4 cellular contexts compared by ENCODE assay signal in the genomic region with DNA sequence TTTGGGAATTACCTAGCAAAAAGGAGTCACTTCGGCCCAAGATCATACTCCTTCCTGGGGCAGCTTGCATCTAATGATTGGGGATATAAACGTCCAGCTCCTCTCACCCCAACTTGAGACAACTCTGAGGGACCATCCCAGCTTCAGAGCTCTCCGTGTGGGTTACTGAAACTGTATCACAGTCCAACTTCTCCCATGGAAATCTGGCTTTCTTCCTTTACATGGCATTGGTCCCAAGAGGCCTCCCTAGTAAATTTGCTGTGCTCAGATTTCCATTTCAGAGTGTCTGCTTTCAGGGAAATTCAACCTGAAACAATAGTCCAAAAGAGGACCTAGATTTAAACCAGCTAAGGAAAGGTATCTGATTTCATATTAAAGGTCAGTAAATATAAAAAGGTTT. TPM values are rescaled to one million over a fixed set of nuclear protein-coding genes. Genes with fewer than 3 reads are reported as not detected.
"Had no signal": no experiment of that assay in that cellular context is flagged by ENCODE, and none has a peak within 500 bp of the region (broad histone marks: within the 10 kb centered on the region; RNA-seq: fewer than 3 reads in every experiment).

No MANE protein-coding gene starts in this region.

RNA-seq across cellular contexts. Expression of a gene that starts 45.3 kb away (rescaled TPM):
- total RNA-seq: neural crest cell had no signal
- polyA plus RNA-seq: endothelial cell of umbilical vein, immature natural killer cell, mammary epithelial cell had no signal
